In the genomic region with DNA sequence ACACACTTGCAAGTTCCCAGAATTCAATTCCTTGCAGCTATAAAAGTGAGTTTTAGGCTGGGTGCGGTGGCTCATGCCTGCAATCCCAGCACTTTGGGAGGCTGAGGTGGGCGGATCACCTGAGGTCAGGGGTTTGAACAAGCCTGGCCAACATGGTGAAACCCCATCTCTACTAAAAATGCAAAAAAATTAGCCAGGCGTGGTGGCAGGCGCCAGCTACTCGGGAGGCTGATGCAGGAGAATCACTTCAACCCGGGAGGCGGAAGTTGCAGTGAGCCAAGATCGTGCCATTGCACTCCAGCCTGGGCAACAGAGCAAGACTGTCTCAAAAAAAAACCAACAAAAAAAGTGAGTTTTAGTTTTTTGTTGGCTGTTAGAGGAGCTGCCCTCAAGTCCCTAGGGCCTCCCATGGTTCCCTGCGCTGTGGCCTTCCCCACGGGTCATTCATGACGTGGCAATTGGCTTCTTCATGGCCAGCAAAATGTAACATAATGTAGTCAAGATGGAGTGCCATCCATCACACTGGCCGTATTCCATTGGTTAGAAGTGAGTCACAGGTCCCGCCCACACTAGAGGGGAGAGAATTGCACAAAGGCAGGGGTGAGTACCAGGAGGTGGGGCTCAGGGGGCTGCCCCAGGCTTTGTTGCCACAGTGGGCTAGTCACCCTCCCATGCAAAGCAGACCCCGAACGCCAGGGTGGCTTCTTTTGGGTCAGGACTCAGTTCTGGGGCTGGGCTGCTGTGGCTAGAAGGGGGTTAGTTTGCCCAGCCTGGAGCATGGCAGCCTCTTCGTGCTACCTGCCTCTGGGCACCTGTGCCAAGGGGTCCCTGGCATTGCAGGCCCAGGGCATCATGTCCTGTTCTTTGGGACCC, we compare ENCODE assay signal across 16 cellular contexts. TPM values are rescaled to one million over a fixed set of nuclear protein-coding genes. Genes with fewer than 3 reads are reported as not detected.
DNase-seq lines count a peak whose midpoint lies in the region; ATAC-seq, FAIRE-seq and TF ChIP-seq lines count a peak whose summit lies in the region.
"Had no signal": no experiment of that assay in that cellular context is flagged by ENCODE, and none has a peak within 500 bp of the region (broad histone marks: within the 10 kb centered on the region; RNA-seq: fewer than 3 reads in every experiment).

No MANE protein-coding gene starts in this region.

- no peaks in the 10 kb centered on the region for H3K9me3 ChIP-seq in DOHH2 (ENCODE audit: control insufficient read depth, insufficient read depth, low read length)
- no peaks in the 10 kb centered on the region for H3K9me3 ChIP-seq in GM12878 (replicated peaks; ENCODE audit: control insufficient read depth, insufficient read depth, low read length)
- H3K9me3 ChIP-seq: pancreas, testis had no signal

- H4K20me1 ChIP-seq in DOHH2 (ENCODE audit: control insufficient read depth, insufficient read depth, low read depth, low read length) (no peaks in the 10 kb centered on the region), GM12878 (ENCODE audit: control insufficient read depth, insufficient read depth) (no peaks in the 10 kb centered on the region)

- peaks cover 65% of the 10 kb centered on the region for H3K4me1 ChIP-seq in DOHH2 (ENCODE audit: control insufficient read depth, low read length)
- peaks cover 36% of the 10 kb centered on the region for H3K4me1 ChIP-seq in GM12878 (ENCODE audit: control insufficient read depth, insufficient read depth, low read length)

- RAD21 ChIA-PET in GM12878 (lab: Charles Lee; ENCODE audit: unreplicated experiment) = interaction anchor here (1.2 to 1.3 kb wide), 3 partner anchors 15 to 77 kb away, joined by 4 to 5 read pairs (median 4); no protein-coding TSS in a partner anchor

- H3K4me3 ChIP-seq in DOHH2 (ENCODE audit: low read length) (peak overlapping the region; percentile 34), GM12878 (no peak overlapping the region)
- H3K4me3 ChIP-seq: pancreas, testis had no signal

- H3K9me2 ChIP-seq in DOHH2 (replicated peaks; ENCODE audit: control insufficient read depth, low read length) = no peaks in the 10 kb centered on the region

- FAIRE-seq in GM12878 (lab: Jason Lieb, UNC) = no peak
- FAIRE-seq: H54, pancreas had no signal

- TF ChIP-seq POLR2A in GM12878 (IDR thresholded peaks at IDR 0.05; ENCODE audit: low read depth, low read length) = no peak

- peak overlapping the region; percentile 42 for H3K4me2 ChIP-seq in DOHH2 (ENCODE audit: low read length)
- peak overlapping the region; percentile 64 for H3K4me2 ChIP-seq in GM12878 (ENCODE audit: control insufficient read depth, insufficient read depth)

- TF ChIP-seq RAD21 in GM12878 (IDR thresholded peaks at IDR 0.05; ENCODE audit: insufficient read depth, low read depth, low read length) = no peak

- ATAC-seq in GM18873 (IDR thresholded peaks at IDR 0.05; ENCODE audit: low FRiP score, unreplicated experiment) = peak; percentile 35
- ATAC-seq in HG03378 (IDR thresholded peaks at IDR 0.05; ENCODE audit: unreplicated experiment) = peak; percentile 45
- peak; percentile 73 for ATAC-seq in GM12878
- ATAC-seq in HG02973 (IDR thresholded peaks at IDR 0.05; ENCODE audit: unreplicated experiment) = no peak
- ATAC-seq: pancreas, SK-N-SH treated with all-trans-retinoic acid at 6 μM for 48 hours had no signal

- no peak overlapping the region for H3K9ac ChIP-seq in GM12878 (ENCODE audit: control insufficient read depth, insufficient read depth, low read length)

- intact Hi-C loops in GM12878 (cut with micrococcal nuclease; ENCODE audit: unreplicated experiment) = no loop called here

- H3K79me2 ChIP-seq in DOHH2 (ENCODE audit: control insufficient read depth, low read length) (no peaks in the 10 kb centered on the region), GM12878 (ENCODE audit: control insufficient read depth, insufficient read depth, low read length) (no peaks in the 10 kb centered on the region)

- TF ChIP-seq EP300 in GM12878 (IDR thresholded peaks at IDR 0.05; ENCODE audit: borderline replicate concordance in 1 of 2, control insufficient read depth in 1 of 2, low read depth in 2 of 2, low read length in 2 of 2) = no peak

- POLR2A ChIA-PET in GM12878 (lab: Charles Lee) = interaction anchor here (0.7 kb wide), 1 partner anchor 54 kb away, joined by 3 read pairs; no protein-coding TSS in a partner anchor

- H3K36me3 ChIP-seq in DOHH2 (ENCODE audit: control insufficient read depth, low read length) (no peaks in the 10 kb centered on the region), GM12878 (ENCODE audit: control insufficient read depth in 2 of 2, insufficient read depth in 2 of 2, low read length in 1 of 2) (no peaks in the 10 kb centered on the region)
- H3K36me3 ChIP-seq: pancreas had no signal

- H2AFZ ChIP-seq in GM12878 (ENCODE audit: control insufficient read depth, low read depth, low read length) = peak overlapping the region; percentile 68

- CTCF ChIA-PET in GM12878 (lab: Yijun Ruan, JAX) = interaction anchor here (0.6 to 7.5 kb wide), 3 partner anchors 81 to 553 kb away, joined by 3 to 148 read pairs (median 48); no protein-coding TSS in a partner anchor

- in situ Hi-C loops in GM12878 (cut with MboI) = no loop called here

- H3K27me3 ChIP-seq in DOHH2 (ENCODE audit: control insufficient read depth, low read length) (no peaks in the 10 kb centered on the region), GM12878 (replicated peaks in 1 of 2; ENCODE audit: control insufficient read depth in 2 of 2, insufficient read depth in 2 of 2, low read length in 1 of 2) (no peaks in the 10 kb centered on the region)
- H3K27me3 ChIP-seq: pancreas, testis had no signal

- peak; percentile 35 for DNase-seq in GM12878 (ENCODE audit: low read depth, low spot score)
- no peak for DNase-seq in iPS-NIHi11 (ENCODE audit: low spot score)
- DNase-seq in activated CD8-positive, alpha-beta memory T cell treated with anti-CD3 and anti-CD28 coated beads, Interleukin-2, amount 50 U/mL, for 48 hours = no peak
- DNase-seq in DMS153 (lab: John Stamatoyannopoulos, UW) = no peak
- DNase-seq: amniotic stem cell, Calu3, islet precursor cell, NCI-H345, pancreas, testis had no signal

- no peak for TF ChIP-seq CTCF in DOHH2 (IDR thresholded peaks at IDR 0.05; ENCODE audit: low read depth, low read length, poor library complexity, severe bottlenecking)
- no peak for TF ChIP-seq CTCF in GM12878 (IDR thresholded peaks at IDR 0.05 in 2 of 3, conservative IDR thresholded peaks at IDR 0.05 in 1 of 3; ENCODE audit: control insufficient read depth in 2 of 3, extremely low read depth in 1 of 3, insufficient read depth in 1 of 3, low read depth in 3 of 3, low read length in 3 of 3)

- H3K27ac ChIP-seq in DOHH2 (ENCODE audit: low read depth, low read length) (peak overlapping the region; percentile 26; the same call in 1 of the 2 replicates), GM12878 (ENCODE audit: control insufficient read depth, insufficient read depth) (peak overlapping the region; percentile 59)
- H3K27ac ChIP-seq: pancreas, testis had no signal

- peaks cover 4% of the 10 kb centered on the region; the same call in 1 of the 2 replicates for H3F3A ChIP-seq in DOHH2 (ENCODE audit: control insufficient read depth, insufficient read depth)

- 8% methylated on average over 16 of the region's 16 CpGs for WGBS in GM12878 (ENCODE audit: insufficient coverage, insufficient replicate concordance, low lambda C conversion rate, missing lambda C conversion rate)

- SMC1A ChIA-PET in GM12878 (lab: Charles Lee; ENCODE audit: uncharacterized antibody, unreplicated experiment) = interaction anchor here (0.9 to 7.4 kb wide), 6 partner anchors 12 to 198 kb away, joined by 3 to 106 read pairs (median 4); no protein-coding TSS in a partner anchor

- BruUV-seq in GM12878 (replicated peaks; lab: Mats Ljungman, UMichigan) = no TSS peak

TF ChIP-seq in GM12878, 131 proteins besides CTCF, POLR2A, EP300 and RAD21 (continues in another document):
- TF ChIP-seq ATF7 (IDR thresholded peaks at IDR 0.05; ENCODE audit: low read depth) (0 out of 2 replicates have a peak, but pooled peaks have one; percentile 21), BRCA1 (IDR thresholded peaks at IDR 0.05; ENCODE audit: low read depth, low read length) (no peak), FOXK2 (IDR thresholded peaks at IDR 0.05) (no peak), YY1 (IDR thresholded peaks at IDR 0.05; ENCODE audit: low read depth, low read length) (peak; percentile 72; the same call in 1 of the 2 replicates)

RNA-seq across cellular contexts. Expression of a gene that starts 37.7 kb away (rescaled TPM):
- not detected in 2 replicates for total RNA-seq in GM12878 (2013; cell fraction: nucleolus; rRNA removed)
- total RNA-seq in GM12878 (2014; rRNA removed) (not detected in 2 replicates), GM12878 (2014; rRNA removed; fragmentation: Illumina TruSeq; extraction: Trizol) (not detected in 2 replicates), GM12878 (2021) (0.05 and 0.11 TPM in 2 replicates)
- polyA plus RNA-seq in GM12878 (2011; ENCODE audit: low read depth) = not detected
- polyA plus RNA-seq in GM12878 (2011; rRNA removed) (not detected in 2 replicates), GM12878 (2014; fragmentation: Illumina TruSeq; extraction: Trizol) (not detected in 2 replicates), GM12878 (2014; fragmentation: Nextera tagmentation; extraction: Ambion mirVana) (not detected), GM12878 (2014; rRNA removed) (not detected in 2 replicates), GM12878 (2016; fragmentation: Nextera tagmentation; extraction: Ambion mirVana) (not detected)
- not detected in 2 replicates for polyA plus RNA-seq in GM12878 (2011; cell fraction: cytosol; rRNA removed)
- not detected in 2 replicates for polyA plus RNA-seq in GM12878 (2011; cell fraction: nucleus; rRNA removed)
- polyA plus RNA-seq in GM12878 (2012) = not detected in 2 replicates
- not detected in 2 replicates for polyA minus RNA-seq in GM12878 (2011; rRNA and poly(A)+ RNA removed)
- not detected in 2 replicates for polyA minus RNA-seq in GM12878 (2011; cell fraction: cytosol; rRNA and poly(A)+ RNA removed)
- not detected in 2 replicates for polyA minus RNA-seq in GM12878 (2011; cell fraction: nucleus; rRNA and poly(A)+ RNA removed)
- total RNA-seq: Calu3 had no signal

RNA-seq across cellular contexts. Expression of a gene that starts 55.6 kb away (rescaled TPM):
- 11.1 and 12.0 TPM in 2 replicates for total RNA-seq in GM12878 (2013; cell fraction: nucleolus; rRNA removed)
- 21.3 and 26.6 TPM in 2 replicates for total RNA-seq in GM12878 (2014; rRNA removed)
- 23.5 and 24.7 TPM in 2 replicates for total RNA-seq in GM12878 (2014; rRNA removed; fragmentation: Illumina TruSeq; extraction: Trizol)
- 21.7 and 22.5 TPM in 2 replicates for total RNA-seq in GM12878 (2021)
- 25.6 TPM for polyA plus RNA-seq in GM12878 (2011; ENCODE audit: low read depth)
- polyA plus RNA-seq in GM12878 (2011; rRNA removed) = 39.9 and 58.5 TPM in 2 replicates
- polyA plus RNA-seq in GM12878 (2011; cell fraction: cytosol; rRNA removed) = 23.2 and 27.7 TPM in 2 replicates
- 12.5 and 12.6 TPM in 2 replicates for polyA plus RNA-seq in GM12878 (2011; cell fraction: nucleus; rRNA removed)
- polyA plus RNA-seq in GM12878 (2012) = 33.2 and 42.0 TPM in 2 replicates
- polyA plus RNA-seq in GM12878 (2014; fragmentation: Illumina TruSeq; extraction: Trizol) = 36.6 and 40.7 TPM in 2 replicates
- polyA plus RNA-seq in GM12878 (2014; fragmentation: Nextera tagmentation; extraction: Ambion mirVana) = 10 to 100 TPM in 1 of 2 experiments, 1 to 10 TPM in 1; 8.3 to 15.9 TPM
- polyA plus RNA-seq in GM12878 (2014; rRNA removed) = 18.6 and 23.6 TPM in 2 replicates
- 10 to 100 TPM; 47.6 to 54.0 TPM for polyA plus RNA-seq in GM12878 (2016; fragmentation: Nextera tagmentation; extraction: Ambion mirVana)
- 14.6 and 17.8 TPM in 2 replicates for polyA minus RNA-seq in GM12878 (2011; rRNA and poly(A)+ RNA removed)
- polyA minus RNA-seq in GM12878 (2011; cell fraction: cytosol; rRNA and poly(A)+ RNA removed) = 7.1 and 10.8 TPM in 2 replicates
- polyA minus RNA-seq in GM12878 (2011; cell fraction: nucleus; rRNA and poly(A)+ RNA removed) = 3.9 and 6.3 TPM in 2 replicates
